ENCODE assay signal across 1 cellular context in the genomic region with DNA sequence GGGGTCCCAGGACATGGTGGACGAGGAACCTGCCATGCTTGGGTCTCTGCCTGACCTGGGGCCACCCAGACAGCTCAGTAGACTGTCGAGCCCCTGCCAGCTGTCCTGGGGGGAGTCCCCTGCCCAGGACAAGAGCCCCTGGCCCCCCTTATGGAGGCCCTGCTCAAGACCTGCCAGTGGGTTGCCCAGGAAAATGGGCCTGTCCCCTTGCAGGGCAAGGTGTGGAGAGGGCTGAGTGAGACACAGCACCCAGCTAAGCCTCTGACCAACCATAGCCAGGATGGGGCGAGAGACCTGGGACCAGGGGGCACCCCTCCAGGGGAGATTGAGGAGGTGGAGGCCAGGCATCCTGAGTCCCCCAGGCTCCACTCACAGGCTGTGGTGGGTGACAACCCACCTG.
TF ChIP-seq lines count a peak whose summit lies in the region.

No MANE protein-coding gene starts in this region.

TF ChIP-seq in HCT116, 20 proteins besides CTCF, POLR2A, EP300 and RAD21:
- TF ChIP-seq, protein P1, sequence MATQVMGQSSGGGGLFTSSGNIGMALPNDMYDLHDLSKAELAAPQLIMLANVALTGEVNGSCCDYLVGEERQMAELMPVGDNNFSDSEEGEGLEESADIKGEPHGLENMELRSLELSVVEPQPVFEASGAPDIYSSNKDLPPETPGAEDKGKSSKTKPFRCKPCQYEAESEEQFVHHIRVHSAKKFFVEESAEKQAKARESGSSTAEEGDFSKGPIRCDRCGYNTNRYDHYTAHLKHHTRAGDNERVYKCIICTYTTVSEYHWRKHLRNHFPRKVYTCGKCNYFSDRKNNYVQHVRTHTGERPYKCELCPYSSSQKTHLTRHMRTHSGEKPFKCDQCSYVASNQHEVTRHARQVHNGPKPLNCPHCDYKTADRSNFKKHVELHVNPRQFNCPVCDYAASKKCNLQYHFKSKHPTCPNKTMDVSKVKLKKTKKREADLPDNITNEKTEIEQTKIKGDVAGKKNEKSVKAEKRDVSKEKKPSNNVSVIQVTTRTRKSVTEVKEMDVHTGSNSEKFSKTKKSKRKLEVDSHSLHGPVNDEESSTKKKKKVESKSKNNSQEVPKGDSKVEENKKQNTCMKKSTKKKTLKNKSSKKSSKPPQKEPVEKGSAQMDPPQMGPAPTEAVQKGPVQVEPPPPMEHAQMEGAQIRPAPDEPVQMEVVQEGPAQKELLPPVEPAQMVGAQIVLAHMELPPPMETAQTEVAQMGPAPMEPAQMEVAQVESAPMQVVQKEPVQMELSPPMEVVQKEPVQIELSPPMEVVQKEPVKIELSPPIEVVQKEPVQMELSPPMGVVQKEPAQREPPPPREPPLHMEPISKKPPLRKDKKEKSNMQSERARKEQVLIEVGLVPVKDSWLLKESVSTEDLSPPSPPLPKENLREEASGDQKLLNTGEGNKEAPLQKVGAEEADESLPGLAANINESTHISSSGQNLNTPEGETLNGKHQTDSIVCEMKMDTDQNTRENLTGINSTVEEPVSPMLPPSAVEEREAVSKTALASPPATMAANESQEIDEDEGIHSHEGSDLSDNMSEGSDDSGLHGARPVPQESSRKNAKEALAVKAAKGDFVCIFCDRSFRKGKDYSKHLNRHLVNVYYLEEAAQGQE (IDR thresholded peaks at IDR 0.05; ENCODE audit: low read depth): no peak
- TF ChIP-seq POLR2AphosphoS5 (IDR thresholded peaks at IDR 0.05; ENCODE audit: low read depth, low read length): no peak
- TF ChIP-seq CBX3 (IDR thresholded peaks at IDR 0.05; ENCODE audit: low read depth): no peak
- TF ChIP-seq CEBPB (IDR thresholded peaks at IDR 0.05; ENCODE audit: low read depth): no peak
- TF ChIP-seq, protein P2, sequence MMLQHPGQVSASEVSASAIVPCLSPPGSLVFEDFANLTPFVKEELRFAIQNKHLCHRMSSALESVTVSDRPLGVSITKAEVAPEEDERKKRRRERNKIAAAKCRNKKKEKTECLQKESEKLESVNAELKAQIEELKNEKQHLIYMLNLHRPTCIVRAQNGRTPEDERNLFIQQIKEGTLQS (IDR thresholded peaks at IDR 0.05): no peak
- no peak for TF ChIP-seq ELF1 (IDR thresholded peaks at IDR 0.05; ENCODE audit: borderline replicate concordance, low read depth)
- TF ChIP-seq EGR1 (IDR thresholded peaks at IDR 0.05; ENCODE audit: low read depth): no peak
- TF ChIP-seq, protein P3, sequence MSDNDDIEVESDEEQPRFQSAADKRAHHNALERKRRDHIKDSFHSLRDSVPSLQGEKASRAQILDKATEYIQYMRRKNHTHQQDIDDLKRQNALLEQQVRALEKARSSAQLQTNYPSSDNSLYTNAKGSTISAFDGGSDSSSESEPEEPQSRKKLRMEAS (IDR thresholded peaks at IDR 0.05): no peak
- no peak for TF ChIP-seq ZNF274 (IDR thresholded peaks at IDR 0.05; ENCODE audit: low read depth, low read length)
- no peak for TF ChIP-seq JUND (IDR thresholded peaks at IDR 0.05)
- TF ChIP-seq SIN3A (IDR thresholded peaks at IDR 0.05; ENCODE audit: low read depth): no peak
- no peak for TF ChIP-seq SRF (IDR thresholded peaks at IDR 0.05; ENCODE audit: low read depth)
- TF ChIP-seq, protein P4, sequence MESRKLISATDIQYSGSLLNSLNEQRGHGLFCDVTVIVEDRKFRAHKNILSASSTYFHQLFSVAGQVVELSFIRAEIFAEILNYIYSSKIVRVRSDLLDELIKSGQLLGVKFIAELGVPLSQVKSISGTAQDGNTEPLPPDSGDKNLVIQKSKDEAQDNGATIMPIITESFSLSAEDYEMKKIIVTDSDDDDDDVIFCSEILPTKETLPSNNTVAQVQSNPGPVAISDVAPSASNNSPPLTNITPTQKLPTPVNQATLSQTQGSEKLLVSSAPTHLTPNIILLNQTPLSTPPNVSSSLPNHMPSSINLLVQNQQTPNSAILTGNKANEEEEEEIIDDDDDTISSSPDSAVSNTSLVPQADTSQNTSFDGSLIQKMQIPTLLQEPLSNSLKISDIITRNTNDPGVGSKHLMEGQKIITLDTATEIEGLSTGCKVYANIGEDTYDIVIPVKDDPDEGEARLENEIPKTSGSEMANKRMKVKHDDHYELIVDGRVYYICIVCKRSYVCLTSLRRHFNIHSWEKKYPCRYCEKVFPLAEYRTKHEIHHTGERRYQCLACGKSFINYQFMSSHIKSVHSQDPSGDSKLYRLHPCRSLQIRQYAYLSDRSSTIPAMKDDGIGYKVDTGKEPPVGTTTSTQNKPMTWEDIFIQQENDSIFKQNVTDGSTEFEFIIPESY (IDR thresholded peaks at IDR 0.05; ENCODE audit: extremely low read depth, insufficient replicate concordance, low read length): no peak
- TF ChIP-seq SP1 (IDR thresholded peaks at IDR 0.05; ENCODE audit: low read depth): no peak
- TF ChIP-seq EZH2 (IDR thresholded peaks at IDR 0.05): no peak
